ENCODE assay signal across 25 cellular contexts in the genomic region with DNA sequence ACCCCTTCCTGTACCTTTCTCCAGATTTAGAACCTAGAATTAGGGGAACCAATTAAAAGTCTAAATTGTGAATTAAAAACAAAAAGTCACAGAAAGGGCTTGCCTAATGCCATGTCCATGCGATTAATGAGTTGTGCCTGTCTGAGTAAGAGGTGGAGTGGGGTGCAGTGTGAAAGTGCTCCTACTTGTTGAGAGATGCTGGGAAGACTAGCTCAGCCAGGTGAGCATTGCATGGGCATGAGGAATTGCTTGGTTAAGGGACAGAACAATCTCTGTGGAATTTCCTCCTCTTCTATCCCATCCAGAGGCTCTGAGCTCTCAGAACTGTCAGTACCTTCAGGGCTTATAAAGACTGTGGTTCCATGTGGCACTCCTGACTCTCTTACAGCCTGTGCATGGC.
"Had no signal": no experiment of that assay in that cellular context is flagged by ENCODE, and none has a peak within 500 bp of the region (broad histone marks: within the 10 kb centered on the region; RNA-seq: fewer than 3 reads in every experiment).

No MANE protein-coding gene starts in this region.

- ATAC-seq: effector memory CD8-positive, alpha-beta T cell; gastrocnemius medialis; heart right ventricle; left cardiac atrium; left lung; left ventricle myocardium superior; lower lobe of right lung; mucosa of descending colon had no signal

- H3K9me3 ChIP-seq: colonic mucosa, esophagus muscularis mucosa, gastrocnemius medialis, heart right ventricle, left lung, lower lobe of right lung, mucosa of descending colon had no signal

- H3K27me3 Mint-ChIP-seq: dendritic cell treated with granulocyte-macrophage colony-stimulating factor and Interleukin-4, amounts not matched to agents 40 ng/mL and 50 ng/mL, for 4 days had no signal

- H3K27me3 ChIP-seq: colonic mucosa, esophagus muscularis mucosa, left lung had no signal

- H3K27ac ChIP-seq: colonic mucosa, esophagus muscularis mucosa, gastrocnemius medialis, heart right ventricle, left lung, lower lobe of right lung had no signal

- H3K9me3 Mint-ChIP-seq: dendritic cell treated with granulocyte-macrophage colony-stimulating factor and Interleukin-4, amounts not matched to agents 40 ng/mL and 50 ng/mL, for 4 days; effector memory CD8-positive, alpha-beta T cell; endodermal cell; memory B cell; mesothelial cell of epicardium; naive B cell had no signal

- H3K4me1 ChIP-seq: colonic mucosa, esophagus muscularis mucosa, gastrocnemius medialis, heart right ventricle, left lung, lower lobe of right lung had no signal

- H3K36me3 Mint-ChIP-seq: memory B cell, mesothelial cell of epicardium, naive B cell had no signal

- H3K27ac Mint-ChIP-seq: dendritic cell treated with granulocyte-macrophage colony-stimulating factor and Interleukin-4, amounts not matched to agents 40 ng/mL and 50 ng/mL, for 4 days; endodermal cell; memory B cell; mesothelial cell of epicardium had no signal

- DNase-seq: colonic mucosa; cortex of kidney; effector CD8-positive, alpha-beta T cell; effector memory CD8-positive, alpha-beta T cell; endodermal cell; foreskin melanocyte; gastrocnemius medialis; glutamatergic neuron; heart right ventricle; hippocampal formation; kidney; kidney glomerular epithelial cell; left cardiac atrium; left lung; left ventricle myocardium superior; lower lobe of right lung; mesendoderm; mucosa of descending colon; naive B cell had no signal

- H3K36me3 ChIP-seq: colonic mucosa, esophagus muscularis mucosa, gastrocnemius medialis, heart right ventricle, left lung, lower lobe of right lung had no signal

- H3K4me1 Mint-ChIP-seq: memory B cell, mesothelial cell of epicardium, naive B cell had no signal

- H3K4me3 ChIP-seq: colonic mucosa, esophagus muscularis mucosa, gastrocnemius medialis, heart right ventricle, left lung, lower lobe of right lung, mucosa of descending colon had no signal

- FAIRE-seq: endometrium, islet of Langerhans, kidney had no signal

- H3K4me3 Mint-ChIP-seq: dendritic cell treated with granulocyte-macrophage colony-stimulating factor and Interleukin-4, amounts not matched to agents 40 ng/mL and 50 ng/mL, for 4 days; effector memory CD8-positive, alpha-beta T cell; endodermal cell; memory B cell; mesothelial cell of epicardium; naive B cell had no signal
